ENCODE assay signal across 8 cellular contexts in the genomic region with DNA sequence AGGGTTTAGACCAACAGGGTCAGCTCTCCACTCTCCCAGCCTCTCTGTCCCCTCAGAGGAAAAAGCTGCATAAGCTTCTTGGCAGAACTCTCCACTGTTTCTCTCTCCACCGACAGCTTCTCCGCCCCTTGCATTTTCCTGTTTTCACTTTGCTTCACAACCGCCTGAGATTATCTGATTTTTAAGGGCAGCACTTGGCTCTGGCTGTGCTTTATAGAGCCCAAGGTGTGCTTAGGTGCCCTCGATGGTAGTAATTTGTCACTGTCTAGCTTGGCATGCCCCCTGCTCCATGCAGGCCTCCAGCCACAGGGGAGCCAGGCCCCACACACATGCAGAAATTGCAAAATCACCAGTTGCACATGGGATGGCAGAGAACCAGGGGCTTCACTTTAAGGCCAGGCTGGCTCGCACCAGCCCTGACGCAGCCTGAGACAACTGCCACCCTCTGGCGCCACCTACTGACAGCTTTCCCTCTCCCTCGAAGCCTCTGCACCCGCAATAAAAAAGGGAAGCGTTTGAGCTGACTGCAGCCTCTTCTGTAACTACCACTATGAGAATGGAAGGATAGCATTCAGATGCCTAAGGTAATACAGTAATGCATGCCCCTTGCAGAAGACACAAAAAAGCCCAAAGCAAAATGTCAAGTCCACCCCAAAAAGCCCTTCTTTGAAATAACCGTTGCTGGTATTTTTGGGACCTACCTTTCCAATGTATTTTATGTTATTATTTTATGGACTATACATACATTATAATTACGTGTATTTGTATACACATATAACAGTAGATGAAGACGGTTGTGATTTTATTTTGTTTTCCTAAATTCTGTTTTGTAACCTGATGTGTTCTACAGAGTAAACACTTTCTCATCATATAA. TPM values are rescaled to one million over a fixed set of nuclear protein-coding genes. Genes with fewer than 3 reads are reported as not detected.
DNase-seq lines count a peak whose midpoint lies in the region; ATAC-seq and TF ChIP-seq lines count a peak whose summit lies in the region.

No MANE protein-coding gene starts in this region.

- no peak overlapping the region for H3K27ac Mint-ChIP-seq in HFFc6
- no peak overlapping the region for H3K27ac Mint-ChIP-seq in activated naive CD8-positive, alpha-beta T cell treated with anti-CD3 and anti-CD28 coated beads, Interleukin-2, amount 10 ng/mL, durations not matched to agents 7 days and 5 days

- H3K4me1 Mint-ChIP-seq in HFFc6 (ENCODE audit: low read depth): no peaks in the 10 kb centered on the region
- H3K4me1 Mint-ChIP-seq in activated naive CD8-positive, alpha-beta T cell treated with anti-CD3 and anti-CD28 coated beads, Interleukin-2, amount 10 ng/mL, durations not matched to agents 7 days and 5 days: peaks cover 6% of the 10 kb centered on the region

- DNase-seq in GM12864 (ENCODE audit: low read depth) (no peak), HFFc6 (peak; percentile 46), NCI-H1048 (lab: John Stamatoyannopoulos, UW) (peak; percentile 24), SKM-1 treated with dmso at 0.1 percent for 144 hours (lab: John Stamatoyannopoulos, UW; ENCODE audit: unreplicated experiment) (peak; percentile 39), heart left ventricle (peak; percentile 64 to 83 (median 70)), retinal pigment epithelial cell (ENCODE audit: low read depth) (peak; percentile 5)
- peak; percentile 78 for DNase-seq in activated naive CD8-positive, alpha-beta T cell treated with anti-CD3 and anti-CD28 coated beads, Interleukin-2, amount 10 ng/mL, durations not matched to agents 7 days and 5 days

- H3K27ac ChIP-seq in heart left ventricle: no peak overlapping the region

- no peaks in the 10 kb centered on the region for H3K27me3 Mint-ChIP-seq in HFFc6 (ENCODE audit: insufficient read depth)
- H3K27me3 Mint-ChIP-seq in activated naive CD8-positive, alpha-beta T cell treated with anti-CD3 and anti-CD28 coated beads, Interleukin-2, amount 10 ng/mL, durations not matched to agents 7 days and 5 days: peaks cover 13% of the 10 kb centered on the region

- intact Hi-C loops in heart left ventricle (cut with DNase I): loop anchor here (2.0 to 10.0 kb wide), 7 partner anchors 343 to 703 kb away; no protein-coding TSS in a partner anchor

- H3K36me3 Mint-ChIP-seq in HFFc6 (ENCODE audit: low read depth): no peaks in the 10 kb centered on the region
- H3K36me3 Mint-ChIP-seq in activated naive CD8-positive, alpha-beta T cell treated with anti-CD3 and anti-CD28 coated beads, Interleukin-2, amount 10 ng/mL, durations not matched to agents 7 days and 5 days: no peaks in the 10 kb centered on the region

- no peak for TF ChIP-seq POLR2A in heart left ventricle (IDR thresholded peaks at IDR 0.05)

- ATAC-seq in activated naive CD8-positive, alpha-beta T cell treated with anti-CD3 and anti-CD28 coated beads, Interleukin-2, amount 10 ng/mL, durations not matched to agents 7 days and 5 days (ENCODE audit: low read depth): peak; percentile 92
- ATAC-seq in heart left ventricle (peak; percentile 61 to 90 (median 88)), HG02852 (IDR thresholded peaks at IDR 0.05; ENCODE audit: unreplicated experiment) (no peak)

- POLR2A ChIA-PET in activated naive CD8-positive, alpha-beta T cell treated with anti-CD3 and anti-CD28 coated beads, Interleukin-2, amount 10 ng/mL, durations not matched to agents 7 days and 5 days (lab: Charles Lee): no interaction called here

- peaks cover 0 to 36% (median 3%) of the 10 kb centered on the region in 9 donors for H3K27me3 ChIP-seq in heart left ventricle

- no peak overlapping the region for H3K4me3 ChIP-seq in GM12864 (ENCODE audit: low read depth, low read length)
- H3K4me3 ChIP-seq in heart left ventricle: no peak overlapping the region
- H3K4me3 ChIP-seq in retinal pigment epithelial cell (ENCODE audit: low read length): no peak overlapping the region

- H3K9me3 ChIP-seq in heart left ventricle: peaks cover 0 to 5% (median 0%) of the 10 kb centered on the region in 12 donors

- peaks cover 0 to 4% (median 0%) of the 10 kb centered on the region in 12 donors for H3K4me1 ChIP-seq in heart left ventricle

- H3K36me3 ChIP-seq in heart left ventricle: no peaks in the 10 kb centered on the region

- H3K9me3 Mint-ChIP-seq in HFFc6: no peaks in the 10 kb centered on the region
- no peaks in the 10 kb centered on the region for H3K9me3 Mint-ChIP-seq in activated naive CD8-positive, alpha-beta T cell treated with anti-CD3 and anti-CD28 coated beads, Interleukin-2, amount 10 ng/mL, durations not matched to agents 7 days and 5 days

- 11 to 14% (median 12%) methylated on average over 13 of the region's 13 CpGs for WGBS in heart left ventricle, 4 donors

- no peak overlapping the region for H3K4me3 Mint-ChIP-seq in HFFc6
- H3K4me3 Mint-ChIP-seq in activated naive CD8-positive, alpha-beta T cell treated with anti-CD3 and anti-CD28 coated beads, Interleukin-2, amount 10 ng/mL, durations not matched to agents 7 days and 5 days: no peak overlapping the region

- peak; percentile 94 for TF ChIP-seq CTCF in GM12864 (IDR thresholded peaks at IDR 0.05; ENCODE audit: low read depth, low read length, missing control alignments)
- peak; percentile 89 for TF ChIP-seq CTCF in HFFc6 (IDR thresholded peaks at IDR 0.05)
- peak; percentile 66 to 90 (median 82) for TF ChIP-seq CTCF in heart left ventricle (IDR thresholded peaks at IDR 0.05)
- peak; percentile 91 for TF ChIP-seq CTCF in retinal pigment epithelial cell (conservative IDR thresholded peaks at IDR 0.05; ENCODE audit: low read depth, low read length)

RNA-seq across cellular contexts. Expression of gene RIMBP2, which starts 32.0 kb away (rescaled TPM):
- not detected for total RNA-seq in HFFc6 (2021; fragmentation: NEBNext Ultra II Directional; extraction: Animal tissue kit (Norgen Biotek cat#: 25700))
- not detected for total RNA-seq in activated naive CD8-positive, alpha-beta T cell treated with anti-CD3 and anti-CD28 coated beads, Interleukin-2, amount 10 ng/mL, durations not matched to agents 7 days and 5 days
- total RNA-seq in heart left ventricle: 1 to 10 TPM in 1 of 9 donors, not detected in 8; 2.1 TPM
- polyA plus RNA-seq in heart left ventricle: not detected
